In genomic region chr11:85170184-85170583, GRCh38 we compare ENCODE assay signal across 13 cellular contexts.
DNase-seq lines count a peak whose midpoint lies in the region; TF ChIP-seq lines count a peak whose summit lies in the region.
"Had no signal": no experiment of that assay in that cellular context is flagged by ENCODE, and none has a peak within 500 bp of the region (broad histone marks: within the 10 kb centered on the region; RNA-seq: fewer than 3 reads in every experiment).

No MANE protein-coding gene starts in this region.

- peak overlapping the region; percentile 84 for H3K27ac Mint-ChIP-seq in Caco-2 (ENCODE audit: unreplicated experiment)
- H3K27ac Mint-ChIP-seq: activated T-helper 17 cell treated with anti-CD3 and anti-CD28 coated beads, Interleukin-2, amount 50 U/mL, for 72 hours had no signal

- no peaks in the 10 kb centered on the region for H3K79me1 ChIP-seq in mesenchymal stem cell (replicated peaks; ENCODE audit: low read length, poor library complexity, severe bottlenecking)

- H4K20me1 ChIP-seq in mammary epithelial cell (ENCODE audit: insufficient read depth, low read length), result no peaks in the 10 kb centered on the region
- H4K20me1 ChIP-seq: BLaER1 had no signal

- H3K23ac ChIP-seq in mesenchymal stem cell (ENCODE audit: low read length in 2 of 2), result no peak overlapping the region

- no peak overlapping the region for H3K4ac ChIP-seq in mesenchymal stem cell (ENCODE audit: low read depth in 1 of 2, low read length in 2 of 2)

- H3K27ac ChIP-seq in HUES64 (ENCODE audit: low read depth, low read length) (peak overlapping the region; percentile 52; the same call in 1 of the 2 replicates), mammary epithelial cell (ENCODE audit: insufficient read depth, low read depth, low read length) (peak overlapping the region; percentile 9), mesenchymal stem cell (ENCODE audit: low read length, poor library complexity, severe bottlenecking) (no peak overlapping the region)
- H3K27ac ChIP-seq: BLaER1 had no signal

- no peaks in the 10 kb centered on the region for H3K36me3 Mint-ChIP-seq in Caco-2 (ENCODE audit: insufficient read depth, unreplicated experiment)

- H3K18ac ChIP-seq in mesenchymal stem cell (ENCODE audit: low read depth in 1 of 2, low read length in 2 of 2), result no peak overlapping the region

- in situ Hi-C loops in mammary epithelial cell (cut with MboI; ENCODE audit: low sequenced_read_pairs in 2 of 2), result no loop called here

- no peak overlapping the region for H3K14ac ChIP-seq in mesenchymal stem cell (ENCODE audit: low read length in 2 of 2)

- H2AFZ ChIP-seq in mammary epithelial cell (ENCODE audit: low read depth, low read length), result no peak overlapping the region
- H2AFZ ChIP-seq in mesenchymal stem cell (ENCODE audit: low read depth, low read length), result no peak overlapping the region

- H3K27me3 ChIP-seq in Caco-2 (replicated peaks; ENCODE audit: control insufficient read depth, insufficient read depth, low read length) (no peaks in the 10 kb centered on the region), HUES64 (ENCODE audit: insufficient read depth, low read length) (no peaks in the 10 kb centered on the region), mammary epithelial cell (ENCODE audit: insufficient read depth, low read length) (peaks cover 6% of the 10 kb centered on the region), mesenchymal stem cell (ENCODE audit: control insufficient read depth in 1 of 2, insufficient read depth in 1 of 2, low read length in 2 of 2) (no peaks in the 10 kb centered on the region)
- H3K27me3 ChIP-seq: BLaER1 had no signal

- no peak overlapping the region for H2BK15ac ChIP-seq in mesenchymal stem cell (ENCODE audit: low read depth, poor library complexity, severe bottlenecking)

- no peaks in the 10 kb centered on the region for H3K36me3 ChIP-seq in Caco-2 (ENCODE audit: control insufficient read depth, insufficient read depth, low read length)
- no peaks in the 10 kb centered on the region for H3K36me3 ChIP-seq in HUES64 (ENCODE audit: insufficient read depth, low read length)
- H3K36me3 ChIP-seq in mammary epithelial cell (ENCODE audit: insufficient read depth, low read length), result no peaks in the 10 kb centered on the region
- no peaks in the 10 kb centered on the region for H3K36me3 ChIP-seq in mesenchymal stem cell (ENCODE audit: control insufficient read depth in 1 of 2, insufficient read depth in 2 of 2, low read depth in 1 of 2, low read length in 2 of 2)
- H3K36me3 ChIP-seq: BLaER1 had no signal

- 43% methylated on average over 1 of the region's 1 CpG for WGBS in HUES64
- 0% methylated on average over 1 of the region's 1 CpG for WGBS in mammary epithelial cell (ENCODE audit: low coverage, missing lambda C conversion rate)
- 22% methylated on average over 1 of the region's 1 CpG for WGBS in mesenchymal stem cell

- H4K91ac ChIP-seq in mesenchymal stem cell (ENCODE audit: low read length), result no peak overlapping the region

- H2BK12ac ChIP-seq in mesenchymal stem cell (ENCODE audit: low read length in 2 of 2), result no peak overlapping the region

- H3K4me3 Mint-ChIP-seq in Caco-2 (ENCODE audit: unreplicated experiment), result peak overlapping the region; percentile 17
- H3K4me3 Mint-ChIP-seq: activated T-helper 17 cell treated with anti-CD3 and anti-CD28 coated beads, Interleukin-2, amount 50 U/mL, for 72 hours had no signal

- no peak overlapping the region for H2BK120ac ChIP-seq in mesenchymal stem cell (ENCODE audit: low read depth, low read length)

- H3K27me3 Mint-ChIP-seq in Caco-2 (ENCODE audit: insufficient read depth, unreplicated experiment), result no peaks in the 10 kb centered on the region
- H3K27me3 Mint-ChIP-seq: activated T-helper 17 cell treated with anti-CD3 and anti-CD28 coated beads, Interleukin-2, amount 50 U/mL, for 72 hours had no signal

- TF ChIP-seq CTCF in Caco-2 (IDR thresholded peaks at IDR 0.05; ENCODE audit: insufficient read depth in 1 of 2, low read depth in 1 of 2, low read length in 1 of 2, severe bottlenecking in 1 of 2, unreplicated experiment in 1 of 2) (no peak), mammary epithelial cell (conservative IDR thresholded peaks at IDR 0.05 in 1 of 2, IDR thresholded peaks at IDR 0.05 in 1 of 2; ENCODE audit: extremely low read depth in 1 of 2, insufficient read depth in 1 of 2, low read depth in 1 of 2, low read length in 2 of 2) (no peak)

- no peak overlapping the region for H2AK5ac ChIP-seq in mesenchymal stem cell (ENCODE audit: low read length, severe bottlenecking)

- H3K79me2 ChIP-seq in mammary epithelial cell (ENCODE audit: insufficient read depth, low read length), result no peaks in the 10 kb centered on the region

- H3K9ac ChIP-seq in HUES64 (ENCODE audit: low read depth, low read length) (no peak overlapping the region), mammary epithelial cell (ENCODE audit: insufficient read depth, low read length) (no peak overlapping the region), mesenchymal stem cell (ENCODE audit: low read length) (no peak overlapping the region)
- H3K9ac ChIP-seq: BLaER1 had no signal

- peaks cover 7% of the 10 kb centered on the region for H3K9me3 ChIP-seq in Caco-2
- peaks cover 6% of the 10 kb centered on the region; the same call in 1 of the 2 replicates for H3K9me3 ChIP-seq in HUES64 (ENCODE audit: insufficient read depth, low read depth, low read length)
- no peaks in the 10 kb centered on the region for H3K9me3 ChIP-seq in mammary epithelial cell (replicated peaks; ENCODE audit: insufficient read depth, low read length)
- peaks cover 7% of the 10 kb centered on the region for H3K9me3 ChIP-seq in mesenchymal stem cell (ENCODE audit: control insufficient read depth, low read length)
- H3K9me3 ChIP-seq: BLaER1 had no signal

- no peak overlapping the region for H2BK5ac ChIP-seq in mesenchymal stem cell (ENCODE audit: low read depth, low read length, poor library complexity, severe bottlenecking)

- no peak overlapping the region for H4K8ac ChIP-seq in mesenchymal stem cell (ENCODE audit: low read length)

- CTCF ChIA-PET in Caco-2 (lab: Charles Lee), result no interaction called here
- CTCF ChIA-PET in mammary epithelial cell (lab: Charles Lee; ENCODE audit: low non-redundant PET), result no interaction called here

- peaks cover 20% of the 10 kb centered on the region for H3K4me1 Mint-ChIP-seq in Caco-2 (ENCODE audit: low read depth, unreplicated experiment)
- H3K4me1 Mint-ChIP-seq: activated T-helper 17 cell treated with anti-CD3 and anti-CD28 coated beads, Interleukin-2, amount 50 U/mL, for 72 hours had no signal

- H3K4me1 ChIP-seq in Caco-2, result peaks cover 37% of the 10 kb centered on the region
- H3K4me1 ChIP-seq in HUES64 (ENCODE audit: insufficient read depth, low read length), result peaks cover 27% of the 10 kb centered on the region
- peaks cover 17% of the 10 kb centered on the region for H3K4me1 ChIP-seq in mammary epithelial cell (ENCODE audit: insufficient read depth, low read length)
- H3K4me1 ChIP-seq in mesenchymal stem cell (ENCODE audit: control insufficient read depth, insufficient read depth, low read depth, low read length), result no peaks in the 10 kb centered on the region
- H3K4me1 ChIP-seq: BLaER1 had no signal

- peaks cover 29% of the 10 kb centered on the region for H3K9me3 Mint-ChIP-seq in Caco-2 (ENCODE audit: unreplicated experiment)

- POLR2A ChIA-PET in Caco-2 (lab: Charles Lee), result no interaction called here

- H3K4me3 ChIP-seq in Caco-2 (ENCODE audit: low read depth, low read length) (no peak overlapping the region), HUES64 (ENCODE audit: low read length) (no peak overlapping the region), mammary epithelial cell (replicated peaks in 1 of 3; ENCODE audit: insufficient read depth in 1 of 3, low read depth in 2 of 3, low read length in 3 of 3) (no peak overlapping the region), mesenchymal stem cell (ENCODE audit: insufficient read depth in 1 of 2, low read depth in 1 of 2, low read length in 2 of 2) (no peak overlapping the region)
- H3K4me3 ChIP-seq: BLaER1 had no signal

- DNase-seq in Caco-2 (peak; percentile 45 to 49), mammary epithelial cell (peak; percentile 83), mesenchymal stem cell (peak; percentile 8), amygdala (lab: John Stamatoyannopoulos, UW) (no peak)
- no peak for DNase-seq in effector CD8-positive, alpha-beta T cell (lab: John Stamatoyannopoulos, UW)
- no peak for DNase-seq in NK-92 treated with Interleukin-12 subunit alpha and Interleukin-12 subunit beta, amount 100 ng/mL, for 24 hours (lab: John Stamatoyannopoulos, UW)
- DNase-seq in activated effector memory CD4-positive, alpha-beta T cell treated with Interleukin-2 at 50 U/mL for 16 hours, result no peak
- DNase-seq: activated CD4-positive, alpha-beta T cell treated with anti-CD3 and anti-CD28 coated beads, Interleukin-2, amount 50 U/mL, for 4 hours; central memory CD4-positive, alpha-beta T cell; MM.1S had no signal

- H3K4me2 ChIP-seq in mammary epithelial cell (ENCODE audit: insufficient read depth, low read depth, low read length) (peak overlapping the region; percentile 42), mesenchymal stem cell (ENCODE audit: low read length, poor library complexity, severe bottlenecking) (no peak overlapping the region)
- H3K4me2 ChIP-seq: BLaER1 had no signal

- dilution Hi-C loops in mammary epithelial cell (cut with HindIII; ENCODE audit: low sequenced_read_pairs), result no loop called here

- intact Hi-C loops in Caco-2 (cut with micrococcal nuclease; ENCODE audit: unreplicated experiment), result no loop called here
- intact Hi-C loops in mammary epithelial cell (cut with micrococcal nuclease), result no loop called here

- BruUV-seq in Caco-2 (replicated peaks; lab: Mats Ljungman, UMichigan), result no TSS peak
- BruUV-seq in mammary epithelial cell (replicated peaks; lab: Mats Ljungman, UMichigan), result no TSS peak

Comparison
In these comparisons a context has a peak if more than half of its experiments do, and no peak if none do; other contexts are left out.
1. DNase-seq: peak in Caco-2 (2 of 2), mammary epithelial cell (single experiment) and mesenchymal stem cell (single experiment); none in effector CD8-positive, alpha-beta T cell (single experiment), NK-92 treated with Interleukin-12 subunit alpha and Interleukin-12 subunit beta, amount 100 ng/mL, for 24 hours (single experiment), amygdala (0 of 56) and activated effector memory CD4-positive, alpha-beta T cell treated with Interleukin-2 at 50 U/mL for 16 hours (single experiment).